ENCODE assay signal across 9 cellular contexts in genomic region chr1:20376880-20377494, GRCh38.
DNase-seq lines count a peak whose midpoint lies in the region; ATAC-seq, FAIRE-seq and TF ChIP-seq lines count a peak whose summit lies in the region.
"Had no signal": no experiment of that assay in that cellular context is flagged by ENCODE, and none has a peak within 500 bp of the region (broad histone marks: within the 10 kb centered on the region; RNA-seq: fewer than 3 reads in every experiment).

No MANE protein-coding gene starts in this region.

- H3K4me3 ChIP-seq in body of pancreas (no peak overlapping the region), keratinocyte (ENCODE audit: control insufficient read depth in 2 of 3, extremely low read depth in 1 of 3, insufficient read depth in 2 of 3, low read depth in 1 of 3, low read length in 3 of 3) (no peak overlapping the region)
- H3K4me3 ChIP-seq: suprapubic skin had no signal

- no peaks in the 10 kb centered on the region for H3K27me3 ChIP-seq in body of pancreas
- H3K27me3 ChIP-seq in keratinocyte (ENCODE audit: control insufficient read depth, extremely low read depth, insufficient read depth, low read length), result no peaks in the 10 kb centered on the region

- intact Hi-C loops in body of pancreas (cut with DNase I), result loop anchor here (10.0 kb wide), 1 partner anchor 118 kb away; no protein-coding TSS in a partner anchor

- H3K9me1 ChIP-seq in keratinocyte (ENCODE audit: control insufficient read depth, extremely low read depth, insufficient read depth, low read length), result peaks cover 3% of the 10 kb centered on the region

- TF ChIP-seq CTCF in body of pancreas (IDR thresholded peaks at IDR 0.05) (peak; percentile 32 to 72 (median 53)), keratinocyte (optimal IDR thresholded peaks at IDR 0.05 in 1 of 3, IDR thresholded peaks at IDR 0.05 in 1 of 3, conservative IDR thresholded peaks at IDR 0.05 in 1 of 3; ENCODE audit: extremely low read depth in 1 of 3, insufficient read depth in 2 of 3, low read length in 3 of 3) (peak; percentile 92)

- TF ChIP-seq POLR2A in body of pancreas (IDR thresholded peaks at IDR 0.05), result no peak

- DNase-seq in DMS153 treated with DMSO at 0.1 percent for 48 hours (lab: John Stamatoyannopoulos, UW; ENCODE audit: unreplicated experiment) (peak; percentile 64), Kasumi-1 (lab: John Stamatoyannopoulos, UW) (peak; percentile 19 to 36), UCSD-AML1 (lab: John Stamatoyannopoulos, UW; ENCODE audit: unreplicated experiment) (peak; percentile 47), body of pancreas (peak in 3 of 4 donors; percentile 37 to 51 (median 42)), keratinocyte (ENCODE audit: low read depth, low spot score) (no peak)
- peak; percentile 26 to 64 for DNase-seq in stimulated activated CD4-positive, alpha-beta T cell treated with anti-CD3 and anti-CD28 coated beads, Interleukin-4, amount 100 ng/mL, for 4 hours

- H3K4me1 ChIP-seq in body of pancreas (no peaks in the 10 kb centered on the region), keratinocyte (ENCODE audit: control insufficient read depth, extremely low read depth, insufficient read depth, low read length) (peaks cover 28% of the 10 kb centered on the region)
- H3K4me1 ChIP-seq: suprapubic skin had no signal

- H3K36me3 ChIP-seq in body of pancreas (replicated peaks in 1 of 2; ENCODE audit: insufficient read depth in 1 of 2, low read depth in 2 of 2) (no peaks in the 10 kb centered on the region), keratinocyte (ENCODE audit: control insufficient read depth in 2 of 2, extremely low read depth in 1 of 2, insufficient read depth in 2 of 2, low read length in 2 of 2) (no peaks in the 10 kb centered on the region)
- H3K36me3 ChIP-seq: suprapubic skin had no signal

- H3K9ac ChIP-seq in keratinocyte (ENCODE audit: control insufficient read depth, extremely low read depth, insufficient read depth, low read length), result no peak overlapping the region

- no peak overlapping the region for H3K27ac ChIP-seq in body of pancreas
- H3K27ac ChIP-seq in keratinocyte (ENCODE audit: control insufficient read depth, insufficient read depth, low read length), result no peak overlapping the region
- H3K27ac ChIP-seq: suprapubic skin had no signal

- no peaks in the 10 kb centered on the region for H3K79me2 ChIP-seq in keratinocyte (ENCODE audit: control insufficient read depth, insufficient read depth, low read length)

- no peak overlapping the region for H3K4me2 ChIP-seq in keratinocyte (ENCODE audit: control insufficient read depth, extremely low read depth, insufficient read depth, low read depth, low read length)

- H4K20me1 ChIP-seq in keratinocyte (ENCODE audit: control insufficient read depth, extremely low read depth, insufficient read depth, low read length), result no peaks in the 10 kb centered on the region

- H3K9me3 ChIP-seq in body of pancreas, result no peaks in the 10 kb centered on the region
- no peaks in the 10 kb centered on the region for H3K9me3 ChIP-seq in keratinocyte (ENCODE audit: control insufficient read depth, low read depth, low read length)
- H3K9me3 ChIP-seq: suprapubic skin had no signal

- peak; percentile 48 for ATAC-seq in body of pancreas
- no peak for ATAC-seq in GM19328 (IDR thresholded peaks at IDR 0.05; ENCODE audit: unreplicated experiment)
- no peak for ATAC-seq in GM18858 (IDR thresholded peaks at IDR 0.05; ENCODE audit: unreplicated experiment)

- WGBS in body of pancreas, 2 donors, result 11 to 16% methylated on average over 8 of the region's 8 CpGs

- FAIRE-seq in keratinocyte (lab: Jason Lieb, UNC), result peak; percentile 88

- dilution Hi-C loops in keratinocyte (cut with MboI; ENCODE audit: extremely low pct_ligation_motif_present, low sequenced_read_pairs), result no loop called here

- H2AFZ ChIP-seq in keratinocyte (ENCODE audit: control insufficient read depth, low read length), result no peak overlapping the region
